In genomic region chr21:35026617-35027557, GRCh38 we compare ENCODE assay signal across 8 cellular contexts. TPM values are rescaled to one million over a fixed set of nuclear protein-coding genes. Genes with fewer than 3 reads are reported as not detected.
DNase-seq lines count a peak whose midpoint lies in the region; ATAC-seq and TF ChIP-seq lines count a peak whose summit lies in the region.

No MANE protein-coding gene starts in this region.

- no peak for TF ChIP-seq POLR2A in lower leg skin (IDR thresholded peaks at IDR 0.05)

- POLR2A ChIA-PET in WTC11 (lab: Charles Lee) = no interaction called here

- CTCF ChIA-PET in WTC11 (lab: Charles Lee) = interaction anchor here (0.9 to 1.4 kb wide), 3 partner anchors 137 to 481 kb away, joined by 3 to 5 read pairs (median 4); no protein-coding TSS in a partner anchor

- H3K4me3 ChIP-seq in lower leg skin (ENCODE audit: low read depth, poor library complexity, severe bottlenecking) = no peak overlapping the region

- peak overlapping the region; percentile 71 for H3K4me3 Mint-ChIP-seq in WTC11
- H3K4me3 Mint-ChIP-seq in central memory CD8-positive, alpha-beta T cell = peak overlapping the region; percentile 71

- TF ChIP-seq CTCF in WTC11 (IDR thresholded peaks at IDR 0.05) (no peak), lower leg skin (IDR thresholded peaks at IDR 0.05) (no peak)

- peaks cover 13% of the 10 kb centered on the region for H3K27me3 Mint-ChIP-seq in WTC11 (ENCODE audit: low read depth)
- no peaks in the 10 kb centered on the region for H3K27me3 Mint-ChIP-seq in central memory CD8-positive, alpha-beta T cell

- H3K9me3 Mint-ChIP-seq in WTC11 = peaks cover 6% of the 10 kb centered on the region
- H3K9me3 Mint-ChIP-seq in central memory CD8-positive, alpha-beta T cell = no peaks in the 10 kb centered on the region

- WGBS in lower leg skin, 2 donors = 18 to 23% methylated on average over 45 of the region's 45 CpGs

- peak overlapping the region; percentile 57 for H3K27ac Mint-ChIP-seq in WTC11
- peak overlapping the region; percentile 98 for H3K27ac Mint-ChIP-seq in central memory CD8-positive, alpha-beta T cell (ENCODE audit: low read depth)

- peak; percentile 10 for DNase-seq in NCI-H146 (lab: John Stamatoyannopoulos, UW)
- no peak for DNase-seq in NCI-H146 treated with DMSO at 0.1 percent for 48 hours (lab: John Stamatoyannopoulos, UW; ENCODE audit: unreplicated experiment)
- DNase-seq in WTC11 (ENCODE audit: low spot score) = peak; percentile 63
- peak; percentile 74 to 84 for DNase-seq in central memory CD8-positive, alpha-beta T cell (ENCODE audit: low spot score in 2 of 2)
- peak; percentile 51 to 92 for DNase-seq in lower leg skin (ENCODE audit: low spot score in 2 of 2)
- peak; percentile 59 for DNase-seq in stimulated activated CD8-positive, alpha-beta memory T cell treated with anti-CD3 and anti-CD28 coated beads, Interleukin-15, amount 100 ng/mL, for 1 hour (ENCODE audit: low read depth)
- no peak for DNase-seq in NCI-H2081 (lab: John Stamatoyannopoulos, UW)

- H3K36me3 Mint-ChIP-seq in WTC11 = no peaks in the 10 kb centered on the region
- H3K36me3 Mint-ChIP-seq in central memory CD8-positive, alpha-beta T cell (ENCODE audit: insufficient read depth) = peaks cover 18% of the 10 kb centered on the region

- peak; percentile 67 for ATAC-seq in HG03520 (IDR thresholded peaks at IDR 0.05; ENCODE audit: unreplicated experiment)
- ATAC-seq in WTC11 = peak; percentile 75
- peak; percentile 84 for ATAC-seq in central memory CD8-positive, alpha-beta T cell (replicated peaks; ENCODE audit: extremely low read depth, poor library complexity, severe bottlenecking)

- peaks cover 36% of the 10 kb centered on the region for H3K4me1 Mint-ChIP-seq in WTC11
- H3K4me1 Mint-ChIP-seq in central memory CD8-positive, alpha-beta T cell = peaks cover 91% of the 10 kb centered on the region

- intact Hi-C loops in lower leg skin (cut with DNase I; ENCODE audit: low total_unique reads) = no loop called here

TF ChIP-seq in WTC11, 78 proteins besides CTCF, POLR2A, EP300 and RAD21:
- 0 out of 2 replicates have a peak, but pooled peaks have one; percentile 35 for TF ChIP-seq ETV6 (CRISPR knock-in tag; IDR thresholded peaks at IDR 0.05)
- no peak for TF ChIP-seq ZNF396 (CRISPR knock-in tag; IDR thresholded peaks at IDR 0.05; ENCODE audit: borderline replicate concordance)
- no peak for TF ChIP-seq SMAD4 (CRISPR knock-in tag; IDR thresholded peaks at IDR 0.05)
- TF ChIP-seq EMX1 (CRISPR knock-in tag; IDR thresholded peaks at IDR 0.05) = no peak
- peak; percentile 69; the same call in 1 of the 2 replicates for TF ChIP-seq NFE2L1 (CRISPR knock-in tag; IDR thresholded peaks at IDR 0.05)

RNA-seq across cellular contexts. Expression of gene RUNX1, which starts 22.2 kb away (rescaled TPM):
- total RNA-seq in WTC11 (2021) (1.0 to 2.2 TPM (median 1.3 TPM) in 3 replicates), lower leg skin (10 to 100 TPM in 3 of 4 donors, 1 to 10 TPM in 1; 7.3 to 29.1 (median 18.1) TPM)

Comparison
In these comparisons a context has a peak if more than half of its experiments do, and no peak if none do; other contexts are left out.
1. DNase-seq: peak in NCI-H146 (single experiment), WTC11 (single experiment), central memory CD8-positive, alpha-beta T cell (2 of 2), lower leg skin (2 of 2) and stimulated activated CD8-positive, alpha-beta memory T cell treated with anti-CD3 and anti-CD28 coated beads, Interleukin-15, amount 100 ng/mL, for 1 hour (single experiment); none in NCI-H146 treated with DMSO at 0.1 percent for 48 hours (single experiment) and NCI-H2081 (0 of 2).
2. Peak in every context shown above with its lines, with median percentiles within 50 percentile points of each other: ATAC-seq.